24 cellular contexts compared by ENCODE assay signal in genomic region chr20:41358717-41359116, GRCh38. TPM values are rescaled to one million over a fixed set of nuclear protein-coding genes. Genes with fewer than 3 reads are reported as not detected.
"Had no signal": no experiment of that assay in that cellular context is flagged by ENCODE, and none has a peak within 500 bp of the region (broad histone marks: within the 10 kb centered on the region; RNA-seq: fewer than 3 reads in every experiment).

No MANE protein-coding gene starts in this region.

- DNase-seq: activated CD4-positive, alpha-beta T cell treated with anti-CD3 and anti-CD28 coated beads for 4 hours; activated CD8-positive, alpha-beta memory T cell treated with anti-CD3 and anti-CD28 coated beads, Interleukin-2, amount 50 U/mL, for 4 hours; activated CD8-positive, alpha-beta T cell treated with anti-CD3 and anti-CD28 coated beads for 36 hours; activated gamma-delta T cell treated with Interleukin-2 at 50 U/mL for 16 hours; activated naive CD4-positive, alpha-beta T cell treated with anti-CD3 and anti-CD28 coated beads, Interleukin-2, amount 10 ng/mL, durations not matched to agents 7 days and 5 days; activated naive CD8-positive, alpha-beta T cell treated with anti-CD3 and anti-CD28 coated beads for 36 hours; activated T-cell treated with anti-CD3 and anti-CD28 coated beads, Interleukin-2, amount 50 U/mL, for 72 hours; brain microvascular endothelial cell; NCI-H1092 treated with DMSO at 0.1 percent for 48 hours; NCI-H1417 treated with DMSO at 0.1 percent for 48 hours; NCI-H1694; NCI-H2029; NCI-H2107; NCI-H2171 treated with DMSO at 0.1 percent for 48 hours; NCI-H226; NCI-H526; NCI-H774; RPMI8226 had no signal

- H3K27ac ChIP-seq: brain microvascular endothelial cell, KMS-11, SJSA1 had no signal

- H3K36me3 ChIP-seq: brain microvascular endothelial cell, SJSA1 had no signal

- H3K9ac ChIP-seq: KMS-11 had no signal

- H3K27me3 ChIP-seq: brain microvascular endothelial cell, SJSA1 had no signal

- H3K4me1 ChIP-seq: SJSA1 had no signal

- H3K9me3 ChIP-seq: SJSA1 had no signal

- H3K4me3 ChIP-seq: SJSA1 had no signal

- ATAC-seq: activated CD4-positive, CD25-positive, alpha-beta regulatory T cell treated with anti-CD3 and anti-CD28 coated beads, Interleukin-2, amount 50 U/mL, for 24 hours; activated CD8-positive, alpha-beta T cell treated with anti-CD3 and anti-CD28 coated beads for 36 hours; activated T-cell treated with anti-CD3 and anti-CD28 coated beads, Interleukin-2, amount 50 U/mL, for 72 hours had no signal

- H3K4me2 ChIP-seq: KMS-11 had no signal

RNA-seq across cellular contexts. Expression of gene EMILIN3, which starts 7.9 kb away (rescaled TPM):
- total RNA-seq: activated CD8-positive, alpha-beta T cell treated with anti-CD3 and anti-CD28 coated beads for 36 hours; activated naive CD8-positive, alpha-beta T cell treated with anti-CD3 and anti-CD28 coated beads for 36 hours; activated T-cell treated with anti-CD3 and anti-CD28 coated beads, Interleukin-2, amount 50 U/mL, for 72 hours; activated T-helper 2 cell treated with anti-CD3 and anti-CD28 coated beads, Interferon-gamma antibody, Interleukin-2, Interleukin-4, amounts not matched to agents 10 μg/mL and 5 μg/mL and 100 μg/mL, durations not matched to agents 14 hours and 24 hours and 36 hours; MCF 10A; OCI-LY7; SJSA1 had no signal

RNA-seq across cellular contexts. Expression of gene LPIN3, which starts 18.1 kb away (rescaled TPM):
- total RNA-seq: SJSA1 had no signal
